ENCODE assay signal across 2 cellular contexts in genomic region chr1:185041742-185042141, GRCh38.
TF ChIP-seq lines count a peak whose summit lies in the region.

No MANE protein-coding gene starts in this region.

TF ChIP-seq in HEK293, 187 proteins besides CTCF, POLR2A, EP300 and RAD21 (continued from another document):
- TF ChIP-seq ZNF664 (tag by site-specific recombination; IDR thresholded peaks at IDR 0.05), result peak; percentile 98
- no peak for TF ChIP-seq ZNF2 (tag by site-specific recombination; IDR thresholded peaks at IDR 0.05)

TF ChIP-seq in K562, 482 proteins besides CTCF, POLR2A, EP300 and RAD21 (continued from another document):
- TF ChIP-seq CEBPZ (IDR thresholded peaks at IDR 0.05; ENCODE audit: borderline replicate concordance, low read depth, low read length) (no peak), SIN3B (IDR thresholded peaks at IDR 0.05; ENCODE audit: low read depth) (no peak), CTBP1 (IDR thresholded peaks at IDR 0.05; ENCODE audit: borderline replicate concordance) (no peak), BCOR (IDR thresholded peaks at IDR 0.05) (peak; percentile 45; the same call in 1 of the 2 replicates), HNRNPH1 (optimal IDR thresholded peaks at IDR 0.05; ENCODE audit: low read depth, low read length) (no peak), RBM34 (IDR thresholded peaks at IDR 0.05; ENCODE audit: borderline replicate concordance, insufficient read depth, low read length) (no peak), DLX4 (CRISPR knock-in tag; IDR thresholded peaks at IDR 0.05) (no peak), ZNF586 (CRISPR knock-in tag; conservative IDR thresholded peaks at IDR 0.05) (no peak), SAFB2 (IDR thresholded peaks at IDR 0.05; ENCODE audit: borderline replicate concordance, low read depth, low read length, severe bottlenecking) (no peak), HLTF (IDR thresholded peaks at IDR 0.05) (no peak), SREBF1 (IDR thresholded peaks at IDR 0.05; ENCODE audit: borderline replicate concordance, low read depth, low read length) (no peak), TBL1XR1 (IDR thresholded peaks at IDR 0.05; ENCODE audit: low read length in 2 of 2) (no peak)
- TF ChIP-seq, protein P1, sequence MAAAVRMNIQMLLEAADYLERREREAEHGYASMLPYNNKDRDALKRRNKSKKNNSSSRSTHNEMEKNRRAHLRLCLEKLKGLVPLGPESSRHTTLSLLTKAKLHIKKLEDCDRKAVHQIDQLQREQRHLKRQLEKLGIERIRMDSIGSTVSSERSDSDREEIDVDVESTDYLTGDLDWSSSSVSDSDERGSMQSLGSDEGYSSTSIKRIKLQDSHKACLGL (CRISPR knock-in tag; IDR thresholded peaks at IDR 0.05; ENCODE audit: borderline replicate concordance, poor library complexity, severe bottlenecking), result no peak
